In genomic region chr3:122568131-122568530, GRCh38 we compare ENCODE assay signal across 8 cellular contexts. TPM values are rescaled to one million over a fixed set of nuclear protein-coding genes. Genes with fewer than 3 reads are reported as not detected.
DNase-seq lines count a peak whose midpoint lies in the region; ATAC-seq lines count a peak whose summit lies in the region.
"Not testable (repeated sequence)": the region's sequence is repeated elsewhere in the genome, so short reads cannot be mapped to it uniquely, and the experiment has no call there.
"Had no signal": no experiment of that assay in that cellular context is flagged by ENCODE, and none has a peak within 500 bp of the region (broad histone marks: within the 10 kb centered on the region; RNA-seq: fewer than 3 reads in every experiment).

No MANE protein-coding gene starts in this region.

- POLR2A ChIA-PET in CD4-positive, alpha-beta memory T cell (lab: Charles Lee; ENCODE audit: partially characterized antibody), result interaction anchor here (0.8 to 6.3 kb wide), 3 partner anchors 9 to 819 kb away, joined by 3 to 104 read pairs (median 3); partner anchors contain the start of genes GOLGB1 and PARP15
- POLR2A ChIA-PET in activated CD8-positive, alpha-beta T cell treated with anti-CD3 and anti-CD28 coated beads, Interleukin-2, amount 10 ng/mL, durations not matched to agents 7 days and 5 days (lab: Charles Lee), result interaction anchor here (1.5 kb wide), 1 partner anchor 111 kb away, joined by 3 read pairs; no protein-coding TSS in a partner anchor

- peaks cover 64% of the 10 kb centered on the region for H3K4me1 ChIP-seq in CD4-positive, alpha-beta memory T cell (ENCODE audit: insufficient read depth, low read length)

- H3K27me3 Mint-ChIP-seq in CD4-positive, alpha-beta memory T cell; T-helper 17 cell; activated CD8-positive, alpha-beta T cell treated with anti-CD3 and anti-CD28 coated beads, Interleukin-2, amount 10 ng/mL, durations not matched to agents 7 days and 5 days (ENCODE audit: low read depth); immature natural killer cell (ENCODE audit: low read depth in 3 of 3); natural killer cell treated with Interleukin-12 subunit alpha and Interleukin-12 subunit beta and Interleukin-15 and Interleukin-18, amount 100 ng/mL, for 72 hours; stimulated activated naive CD8-positive, alpha-beta T cell treated with anti-CD3 and anti-CD28 coated beads, Interleukin-15, amount 100 ng/mL, for 72 hours: not testable (repeated sequence)

- H3K27ac Mint-ChIP-seq in CD4-positive, alpha-beta memory T cell, result peak overlapping the region; percentile 53 to 89 (median 70)
- H3K27ac Mint-ChIP-seq in T-helper 17 cell (peak overlapping the region; percentile 75), immature natural killer cell (peak overlapping the region in 5 of 6 donors; percentile 31 to 82 (median 58))
- H3K27ac Mint-ChIP-seq in activated CD8-positive, alpha-beta T cell treated with anti-CD3 and anti-CD28 coated beads, Interleukin-2, amount 10 ng/mL, durations not matched to agents 7 days and 5 days, result peak overlapping the region; percentile 43
- H3K27ac Mint-ChIP-seq in activated naive CD4-positive, alpha-beta T cell treated with anti-CD3 and anti-CD28 coated beads, Interleukin-2, amount 50 U/mL, for 72 hours, result peak overlapping the region; percentile 19 to 56
- peak overlapping the region; percentile 70 to 71 for H3K27ac Mint-ChIP-seq in natural killer cell treated with Interleukin-12 subunit alpha and Interleukin-12 subunit beta and Interleukin-15 and Interleukin-18, amount 100 ng/mL, for 72 hours
- H3K27ac Mint-ChIP-seq in stimulated activated naive CD8-positive, alpha-beta T cell treated with anti-CD3 and anti-CD28 coated beads, Interleukin-15, amount 100 ng/mL, for 72 hours, result not testable (repeated sequence)

- H3K36me3 ChIP-seq in CD4-positive, alpha-beta memory T cell (ENCODE audit: insufficient read depth, low read length), result peaks cover 37% of the 10 kb centered on the region

- H3K4me3 Mint-ChIP-seq in CD4-positive, alpha-beta memory T cell, result peak overlapping the region in 4 of 8 donors; percentile 3 to 44 (median 34)
- not testable (repeated sequence) for H3K4me3 Mint-ChIP-seq in T-helper 17 cell; activated CD8-positive, alpha-beta T cell treated with anti-CD3 and anti-CD28 coated beads, Interleukin-2, amount 10 ng/mL, durations not matched to agents 7 days and 5 days
- peak overlapping the region in 1 of 5 donors; percentile 35 for H3K4me3 Mint-ChIP-seq in immature natural killer cell
- H3K4me3 Mint-ChIP-seq in natural killer cell treated with Interleukin-12 subunit alpha and Interleukin-12 subunit beta and Interleukin-15 and Interleukin-18, amount 100 ng/mL, for 72 hours, result peak overlapping the region; percentile 15
- peak overlapping the region; percentile 36 to 41 for H3K4me3 Mint-ChIP-seq in stimulated activated naive CD8-positive, alpha-beta T cell treated with anti-CD3 and anti-CD28 coated beads, Interleukin-15, amount 100 ng/mL, for 72 hours

- not testable (repeated sequence) for H3K27ac ChIP-seq in CD4-positive, alpha-beta memory T cell (ENCODE audit: low read depth, low read length)

- ATAC-seq in T-helper 17 cell; activated CD8-positive, alpha-beta T cell treated with anti-CD3 and anti-CD28 coated beads, Interleukin-2, amount 10 ng/mL, durations not matched to agents 7 days and 5 days; activated naive CD4-positive, alpha-beta T cell treated with anti-CD3 and anti-CD28 coated beads, Interleukin-2, amount 50 U/mL, for 72 hours; natural killer cell treated with Interleukin-12 subunit alpha and Interleukin-12 subunit beta and Interleukin-15 and Interleukin-18, amount 100 ng/mL, for 72 hours; stimulated activated naive CD8-positive, alpha-beta T cell treated with anti-CD3 and anti-CD28 coated beads, Interleukin-15, amount 100 ng/mL, for 72 hours: not testable (repeated sequence)

- peaks cover 56 to 82% of the 10 kb centered on the region in 2 donors for H3K36me3 Mint-ChIP-seq in CD4-positive, alpha-beta memory T cell
- H3K36me3 Mint-ChIP-seq in T-helper 17 cell (ENCODE audit: low read depth) (peaks cover 11% of the 10 kb centered on the region), immature natural killer cell (peaks cover 34 to 50% (median 35%) of the 10 kb centered on the region in 3 donors)
- H3K36me3 Mint-ChIP-seq in activated CD8-positive, alpha-beta T cell treated with anti-CD3 and anti-CD28 coated beads, Interleukin-2, amount 10 ng/mL, durations not matched to agents 7 days and 5 days (ENCODE audit: low read depth), result peaks cover 84% of the 10 kb centered on the region
- peaks cover 41 to 84% of the 10 kb centered on the region in 2 donors for H3K36me3 Mint-ChIP-seq in activated naive CD4-positive, alpha-beta T cell treated with anti-CD3 and anti-CD28 coated beads, Interleukin-2, amount 50 U/mL, for 72 hours
- H3K36me3 Mint-ChIP-seq in natural killer cell treated with Interleukin-12 subunit alpha and Interleukin-12 subunit beta and Interleukin-15 and Interleukin-18, amount 100 ng/mL, for 72 hours, result peaks cover 49% of the 10 kb centered on the region

- H3K4me3 ChIP-seq in CD4-positive, alpha-beta memory T cell (ENCODE audit: low read length in 2 of 2), result not testable (repeated sequence)

- not testable (repeated sequence) for H3K27me3 ChIP-seq in CD4-positive, alpha-beta memory T cell (ENCODE audit: insufficient read depth, low read length)

- intact Hi-C loops in CD4-positive, alpha-beta memory T cell (cut with micrococcal nuclease), result not testable (repeated sequence)

- not testable (repeated sequence) for H3K9me3 ChIP-seq in CD4-positive, alpha-beta memory T cell (ENCODE audit: control insufficient read depth in 1 of 2, low read length in 2 of 2); T-helper 17 cell (ENCODE audit: control insufficient read depth, low read length, poor library complexity, severe bottlenecking)

- not testable (repeated sequence) for H3K9me3 Mint-ChIP-seq in CD4-positive, alpha-beta memory T cell; activated CD8-positive, alpha-beta T cell treated with anti-CD3 and anti-CD28 coated beads, Interleukin-2, amount 10 ng/mL, durations not matched to agents 7 days and 5 days (ENCODE audit: insufficient read depth); activated naive CD4-positive, alpha-beta T cell treated with anti-CD3 and anti-CD28 coated beads, Interleukin-2, amount 50 U/mL, for 72 hours; immature natural killer cell; natural killer cell treated with Interleukin-12 subunit alpha and Interleukin-12 subunit beta and Interleukin-15 and Interleukin-18, amount 100 ng/mL, for 72 hours; stimulated activated naive CD8-positive, alpha-beta T cell treated with anti-CD3 and anti-CD28 coated beads, Interleukin-15, amount 100 ng/mL, for 72 hours

- not testable (repeated sequence) for DNase-seq in CD4-positive, alpha-beta memory T cell; T-helper 17 cell; activated CD8-positive, alpha-beta T cell treated with anti-CD3 and anti-CD28 coated beads, Interleukin-2, amount 10 ng/mL, durations not matched to agents 7 days and 5 days; activated naive CD4-positive, alpha-beta T cell treated with anti-CD3 and anti-CD28 coated beads, Interleukin-2, amount 50 U/mL, for 72 hours (ENCODE audit: low spot score in 2 of 2); immature natural killer cell; natural killer cell treated with Interleukin-12 subunit alpha and Interleukin-12 subunit beta and Interleukin-15 and Interleukin-18, amount 100 ng/mL, for 72 hours (ENCODE audit: low spot score); stimulated activated naive CD8-positive, alpha-beta T cell treated with anti-CD3 and anti-CD28 coated beads, Interleukin-15, amount 100 ng/mL, for 72 hours

- peaks cover 46 to 80% (median 65%) of the 10 kb centered on the region in 4 donors for H3K4me1 Mint-ChIP-seq in CD4-positive, alpha-beta memory T cell
- H3K4me1 Mint-ChIP-seq in T-helper 17 cell (peaks cover 47% of the 10 kb centered on the region), immature natural killer cell (peaks cover 68 to 88% of the 10 kb centered on the region in 2 donors)
- peaks cover 62% of the 10 kb centered on the region for H3K4me1 Mint-ChIP-seq in activated CD8-positive, alpha-beta T cell treated with anti-CD3 and anti-CD28 coated beads, Interleukin-2, amount 10 ng/mL, durations not matched to agents 7 days and 5 days (ENCODE audit: low read depth)
- peaks cover 53 to 60% of the 10 kb centered on the region in 2 donors for H3K4me1 Mint-ChIP-seq in natural killer cell treated with Interleukin-12 subunit alpha and Interleukin-12 subunit beta and Interleukin-15 and Interleukin-18, amount 100 ng/mL, for 72 hours (ENCODE audit: low read depth in 2 of 2)
- H3K4me1 Mint-ChIP-seq in stimulated activated naive CD8-positive, alpha-beta T cell treated with anti-CD3 and anti-CD28 coated beads, Interleukin-15, amount 100 ng/mL, for 72 hours, result peaks cover 77% of the 10 kb centered on the region

- CTCF ChIA-PET in CD4-positive, alpha-beta memory T cell (lab: Charles Lee; ENCODE audit: partially characterized antibody), result interaction anchor here (15.6 kb wide), 1 partner anchor 110 kb away, joined by 369 read pairs; the partner anchor contains the start of gene PARP14
- CTCF ChIA-PET in activated CD8-positive, alpha-beta T cell treated with anti-CD3 and anti-CD28 coated beads, Interleukin-2, amount 10 ng/mL, durations not matched to agents 7 days and 5 days (lab: Charles Lee), result interaction anchor here (2.4 to 2.7 kb wide), 2 partner anchors 10 to 111 kb away, joined by 6 to 15 read pairs; partner anchors contain the start of genes PARP14 and PARP15

RNA-seq across cellular contexts. Expression of gene DTX3L, which starts 4.0 kb away (rescaled TPM):
- total RNA-seq in CD4-positive, alpha-beta memory T cell, result 10 to 100 TPM; 49.3 to 51.0 TPM
- polyA plus RNA-seq in CD4-positive, alpha-beta memory T cell, result 10 to 100 TPM; 14.8 to 34.4 TPM
- 10 to 100 TPM; 31.3 to 34.0 TPM for total RNA-seq in T-helper 17 cell
- total RNA-seq in activated CD8-positive, alpha-beta T cell treated with anti-CD3 and anti-CD28 coated beads, Interleukin-2, amount 10 ng/mL, durations not matched to agents 7 days and 5 days, result 100 to 1,000 TPM; 124 to 127 TPM
- 10 to 100 TPM; 30.4 to 65.2 TPM for total RNA-seq in activated naive CD4-positive, alpha-beta T cell treated with anti-CD3 and anti-CD28 coated beads, Interleukin-2, amount 50 U/mL, for 72 hours
- 10 to 100 TPM; 15.1 to 38.3 (median 16.3) TPM for polyA plus RNA-seq in immature natural killer cell
- total RNA-seq in natural killer cell treated with Interleukin-12 subunit alpha and Interleukin-12 subunit beta and Interleukin-15 and Interleukin-18, amount 100 ng/mL, for 72 hours, result 100 to 1,000 TPM in 1 of 2 donors, 10 to 100 TPM in 1; 56.4 to 110 TPM

RNA-seq across cellular contexts. Expression of gene PARP9, which starts 4.0 kb away (rescaled TPM):
- total RNA-seq in CD4-positive, alpha-beta memory T cell, result 10 to 100 TPM; 24.0 to 26.0 TPM
- 10 to 100 TPM; 23.1 to 43.4 TPM for polyA plus RNA-seq in CD4-positive, alpha-beta memory T cell
- total RNA-seq in T-helper 17 cell, result 10 to 100 TPM; 19.6 to 20.2 TPM
- 100 to 1,000 TPM; 115 to 118 TPM for total RNA-seq in activated CD8-positive, alpha-beta T cell treated with anti-CD3 and anti-CD28 coated beads, Interleukin-2, amount 10 ng/mL, durations not matched to agents 7 days and 5 days
- 10 to 100 TPM; 26.9 to 70.1 TPM for total RNA-seq in activated naive CD4-positive, alpha-beta T cell treated with anti-CD3 and anti-CD28 coated beads, Interleukin-2, amount 50 U/mL, for 72 hours
- 10 to 100 TPM; 18.1 to 43.9 (median 28.4) TPM for polyA plus RNA-seq in immature natural killer cell
- 10 to 100 TPM; 45.5 to 61.7 TPM for total RNA-seq in natural killer cell treated with Interleukin-12 subunit alpha and Interleukin-12 subunit beta and Interleukin-15 and Interleukin-18, amount 100 ng/mL, for 72 hours

RNA-seq across cellular contexts. Expression of gene PARP15, which starts 9.3 kb away (rescaled TPM):
- total RNA-seq in CD4-positive, alpha-beta memory T cell, result 10 to 100 TPM; 74.5 to 78.0 TPM
- polyA plus RNA-seq in CD4-positive, alpha-beta memory T cell, result 10 to 100 TPM in 1 of 2 donors, 1 to 10 TPM in 1; 7.6 to 11.9 TPM
- 10 to 100 TPM; 69.3 to 87.6 TPM for total RNA-seq in T-helper 17 cell
- total RNA-seq in activated CD8-positive, alpha-beta T cell treated with anti-CD3 and anti-CD28 coated beads, Interleukin-2, amount 10 ng/mL, durations not matched to agents 7 days and 5 days, result 10 to 100 TPM; 36.6 to 38.6 TPM
- 10 to 100 TPM; 13.8 to 23.5 TPM for total RNA-seq in activated naive CD4-positive, alpha-beta T cell treated with anti-CD3 and anti-CD28 coated beads, Interleukin-2, amount 50 U/mL, for 72 hours
- 10 to 100 TPM in 2 of 3 donors, 1 to 10 TPM in 1; 9.4 to 17.0 (median 14.1) TPM for polyA plus RNA-seq in immature natural killer cell
- total RNA-seq in natural killer cell treated with Interleukin-12 subunit alpha and Interleukin-12 subunit beta and Interleukin-15 and Interleukin-18, amount 100 ng/mL, for 72 hours, result 10 to 100 TPM; 49.6 to 72.9 TPM
- total RNA-seq: A673 had no signal

RNA-seq across cellular contexts. Expression of gene KPNA1, which starts 53.4 kb away (rescaled TPM):
- 10 to 100 TPM; 67.4 to 71.5 TPM for total RNA-seq in CD4-positive, alpha-beta memory T cell
- polyA plus RNA-seq in CD4-positive, alpha-beta memory T cell, result 10 to 100 TPM; 45.6 to 51.3 TPM
- 10 to 100 TPM; 50.5 to 55.6 TPM for total RNA-seq in T-helper 17 cell
- 10 to 100 TPM; 58.8 to 60.2 TPM for total RNA-seq in activated CD8-positive, alpha-beta T cell treated with anti-CD3 and anti-CD28 coated beads, Interleukin-2, amount 10 ng/mL, durations not matched to agents 7 days and 5 days
- 10 to 100 TPM; 40.3 to 89.5 TPM for total RNA-seq in activated naive CD4-positive, alpha-beta T cell treated with anti-CD3 and anti-CD28 coated beads, Interleukin-2, amount 50 U/mL, for 72 hours
- 10 to 100 TPM; 42.9 to 71.8 (median 63.6) TPM for polyA plus RNA-seq in immature natural killer cell
- total RNA-seq in natural killer cell treated with Interleukin-12 subunit alpha and Interleukin-12 subunit beta and Interleukin-15 and Interleukin-18, amount 100 ng/mL, for 72 hours, result 10 to 100 TPM; 55.9 to 64.7 TPM
